ENCODE assay signal across 1 cellular context in the genomic region with DNA sequence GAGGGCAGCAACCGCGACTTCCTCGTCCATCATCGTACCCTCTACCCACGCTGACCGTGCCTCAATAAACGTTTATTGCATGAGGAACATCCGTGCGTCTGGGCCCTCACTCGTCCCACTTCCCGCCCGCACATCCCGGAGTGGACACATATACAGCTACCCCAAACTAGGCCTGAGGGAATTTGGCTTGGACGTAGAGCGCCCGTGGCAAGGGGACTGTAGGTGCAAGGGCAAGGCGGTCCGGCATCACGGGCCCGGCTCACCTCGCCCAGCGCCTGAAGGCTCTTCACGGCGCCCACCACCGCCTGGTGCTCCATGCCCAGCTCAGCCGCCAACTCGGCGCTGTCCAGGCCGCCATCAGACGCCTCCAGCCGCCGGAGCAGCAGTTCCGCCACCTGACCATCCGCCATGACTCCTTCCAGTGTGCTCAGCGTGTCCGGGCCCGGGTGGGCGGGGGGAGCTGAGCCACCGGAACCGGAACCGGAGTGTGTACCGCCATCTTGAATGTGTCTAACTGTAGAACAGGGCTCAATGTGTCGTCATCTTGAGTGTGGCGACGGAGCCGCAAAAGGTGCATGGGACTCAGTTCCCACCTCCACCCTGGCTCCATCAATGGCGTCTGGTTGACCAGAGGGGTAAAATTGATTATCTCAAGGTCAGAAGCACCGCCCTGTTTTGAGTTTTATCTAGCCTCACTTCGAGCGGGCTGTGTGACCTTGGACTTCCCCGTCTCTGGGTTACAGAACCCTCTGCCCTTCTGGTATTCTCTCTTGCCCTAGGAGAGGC.
TF ChIP-seq lines count a peak whose summit lies in the region.

A gene (minus strand): TSS at position 425 of the 786 bp plus-strand sequence. CDS start 15 bp downstream, at position 410.

TF ChIP-seq in K562, 482 proteins besides CTCF, POLR2A, EP300 and RAD21 (continued from another document and continues in another):
- TF ChIP-seq, protein P1, sequence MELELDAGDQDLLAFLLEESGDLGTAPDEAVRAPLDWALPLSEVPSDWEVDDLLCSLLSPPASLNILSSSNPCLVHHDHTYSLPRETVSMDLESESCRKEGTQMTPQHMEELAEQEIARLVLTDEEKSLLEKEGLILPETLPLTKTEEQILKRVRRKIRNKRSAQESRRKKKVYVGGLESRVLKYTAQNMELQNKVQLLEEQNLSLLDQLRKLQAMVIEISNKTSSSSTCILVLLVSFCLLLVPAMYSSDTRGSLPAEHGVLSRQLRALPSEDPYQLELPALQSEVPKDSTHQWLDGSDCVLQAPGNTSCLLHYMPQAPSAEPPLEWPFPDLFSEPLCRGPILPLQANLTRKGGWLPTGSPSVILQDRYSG (tag; conservative IDR thresholded peaks at IDR 0.05; ENCODE audit: low read depth) = peak; percentile 45; the same call in 1 of the 2 replicates
- TF ChIP-seq, protein P2, sequence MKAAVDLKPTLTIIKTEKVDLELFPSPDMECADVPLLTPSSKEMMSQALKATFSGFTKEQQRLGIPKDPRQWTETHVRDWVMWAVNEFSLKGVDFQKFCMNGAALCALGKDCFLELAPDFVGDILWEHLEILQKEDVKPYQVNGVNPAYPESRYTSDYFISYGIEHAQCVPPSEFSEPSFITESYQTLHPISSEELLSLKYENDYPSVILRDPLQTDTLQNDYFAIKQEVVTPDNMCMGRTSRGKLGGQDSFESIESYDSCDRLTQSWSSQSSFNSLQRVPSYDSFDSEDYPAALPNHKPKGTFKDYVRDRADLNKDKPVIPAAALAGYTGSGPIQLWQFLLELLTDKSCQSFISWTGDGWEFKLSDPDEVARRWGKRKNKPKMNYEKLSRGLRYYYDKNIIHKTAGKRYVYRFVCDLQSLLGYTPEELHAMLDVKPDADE (conservative IDR thresholded peaks at IDR 0.05; ENCODE audit: control insufficient read depth, low read depth, low read length) = peak; percentile 81; the same call in 1 of the 2 replicates
- no peak for TF ChIP-seq FOS (IDR thresholded peaks at IDR 0.05; ENCODE audit: extremely low read depth, insufficient read length)
- TF ChIP-seq, protein P3, sequence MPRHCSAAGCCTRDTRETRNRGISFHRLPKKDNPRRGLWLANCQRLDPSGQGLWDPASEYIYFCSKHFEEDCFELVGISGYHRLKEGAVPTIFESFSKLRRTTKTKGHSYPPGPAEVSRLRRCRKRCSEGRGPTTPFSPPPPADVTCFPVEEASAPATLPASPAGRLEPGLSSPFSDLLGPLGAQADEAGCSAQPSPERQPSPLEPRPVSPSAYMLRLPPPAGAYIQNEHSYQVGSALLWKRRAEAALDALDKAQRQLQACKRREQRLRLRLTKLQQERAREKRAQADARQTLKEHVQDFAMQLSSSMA (CRISPR knock-in tag; IDR thresholded peaks at IDR 0.05) = peak; percentile 100
- TF ChIP-seq TCF7L2 (IDR thresholded peaks at IDR 0.05; ENCODE audit: low read depth, low read length) = no peak
- no peak for TF ChIP-seq ARHGAP35 (IDR thresholded peaks at IDR 0.05; ENCODE audit: partially characterized antibody)
- no peak for TF ChIP-seq SMARCA4 (IDR thresholded peaks at IDR 0.05)
- TF ChIP-seq, protein P4, sequence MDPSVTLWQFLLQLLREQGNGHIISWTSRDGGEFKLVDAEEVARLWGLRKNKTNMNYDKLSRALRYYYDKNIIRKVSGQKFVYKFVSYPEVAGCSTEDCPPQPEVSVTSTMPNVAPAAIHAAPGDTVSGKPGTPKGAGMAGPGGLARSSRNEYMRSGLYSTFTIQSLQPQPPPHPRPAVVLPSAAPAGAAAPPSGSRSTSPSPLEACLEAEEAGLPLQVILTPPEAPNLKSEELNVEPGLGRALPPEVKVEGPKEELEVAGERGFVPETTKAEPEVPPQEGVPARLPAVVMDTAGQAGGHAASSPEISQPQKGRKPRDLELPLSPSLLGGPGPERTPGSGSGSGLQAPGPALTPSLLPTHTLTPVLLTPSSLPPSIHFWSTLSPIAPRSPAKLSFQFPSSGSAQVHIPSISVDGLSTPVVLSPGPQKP (CRISPR knock-in tag; IDR thresholded peaks at IDR 0.05) = no peak
- peak; percentile 63; the same call in 1 of the 2 replicates for TF ChIP-seq TGIF2 (CRISPR knock-in tag; IDR thresholded peaks at IDR 0.05)
- no peak for TF ChIP-seq HNRNPK (IDR thresholded peaks at IDR 0.05; ENCODE audit: low read depth, low read length, poor library complexity, severe bottlenecking)
- TF ChIP-seq, protein P5, sequence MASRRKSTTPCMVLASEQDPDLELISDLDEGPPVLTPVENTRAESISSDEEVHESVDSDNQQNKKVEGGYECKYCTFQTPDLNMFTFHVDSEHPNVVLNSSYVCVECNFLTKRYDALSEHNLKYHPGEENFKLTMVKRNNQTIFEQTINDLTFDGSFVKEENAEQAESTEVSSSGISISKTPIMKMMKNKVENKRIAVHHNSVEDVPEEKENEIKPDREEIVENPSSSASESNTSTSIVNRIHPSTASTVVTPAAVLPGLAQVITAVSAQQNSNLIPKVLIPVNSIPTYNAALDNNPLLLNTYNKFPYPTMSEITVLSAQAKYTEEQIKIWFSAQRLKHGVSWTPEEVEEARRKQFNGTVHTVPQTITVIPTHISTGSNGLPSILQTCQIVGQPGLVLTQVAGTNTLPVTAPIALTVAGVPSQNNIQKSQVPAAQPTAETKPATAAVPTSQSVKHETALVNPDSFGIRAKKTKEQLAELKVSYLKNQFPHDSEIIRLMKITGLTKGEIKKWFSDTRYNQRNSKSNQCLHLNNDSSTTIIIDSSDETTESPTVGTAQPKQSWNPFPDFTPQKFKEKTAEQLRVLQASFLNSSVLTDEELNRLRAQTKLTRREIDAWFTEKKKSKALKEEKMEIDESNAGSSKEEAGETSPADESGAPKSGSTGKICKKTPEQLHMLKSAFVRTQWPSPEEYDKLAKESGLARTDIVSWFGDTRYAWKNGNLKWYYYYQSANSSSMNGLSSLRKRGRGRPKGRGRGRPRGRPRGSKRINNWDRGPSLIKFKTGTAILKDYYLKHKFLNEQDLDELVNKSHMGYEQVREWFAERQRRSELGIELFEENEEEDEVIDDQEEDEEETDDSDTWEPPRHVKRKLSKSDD (conservative IDR thresholded peaks at IDR 0.05; ENCODE audit: low read length) = no peak
- TF ChIP-seq TEAD4 (IDR thresholded peaks at IDR 0.05; ENCODE audit: low read length) = no peak
- no peak for TF ChIP-seq TEAD4 (CRISPR knock-in tag; IDR thresholded peaks at IDR 0.05; ENCODE audit: borderline replicate concordance)
- TF ChIP-seq ARID1B (IDR thresholded peaks at IDR 0.05) = no peak; the same call in 1 of the 2 replicates
- no peak for TF ChIP-seq ARNT (IDR thresholded peaks at IDR 0.05)
- TF ChIP-seq SMC3 (conservative IDR thresholded peaks at IDR 0.05; ENCODE audit: insufficient read depth, low read depth, low read length) = no peak
- no peak for TF ChIP-seq NR2F6 (CRISPR knock-in tag; IDR thresholded peaks at IDR 0.05)
- TF ChIP-seq HDAC2 (IDR thresholded peaks at IDR 0.05) = no peak
- TF ChIP-seq, protein P6, sequence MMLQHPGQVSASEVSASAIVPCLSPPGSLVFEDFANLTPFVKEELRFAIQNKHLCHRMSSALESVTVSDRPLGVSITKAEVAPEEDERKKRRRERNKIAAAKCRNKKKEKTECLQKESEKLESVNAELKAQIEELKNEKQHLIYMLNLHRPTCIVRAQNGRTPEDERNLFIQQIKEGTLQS (IDR thresholded peaks at IDR 0.05) = no peak; the same call in 1 of the 2 replicates
- TF ChIP-seq, protein P6 (CRISPR knock-in tag; conservative IDR thresholded peaks at IDR 0.05) = no peak
- TF ChIP-seq SRSF1 (IDR thresholded peaks at IDR 0.05; ENCODE audit: low read depth, low read length) = no peak
- no peak for TF ChIP-seq LARP7 (IDR thresholded peaks at IDR 0.05)
- no peak for TF ChIP-seq ZNF140 (CRISPR knock-in tag; IDR thresholded peaks at IDR 0.05)
- TF ChIP-seq, protein P7, sequence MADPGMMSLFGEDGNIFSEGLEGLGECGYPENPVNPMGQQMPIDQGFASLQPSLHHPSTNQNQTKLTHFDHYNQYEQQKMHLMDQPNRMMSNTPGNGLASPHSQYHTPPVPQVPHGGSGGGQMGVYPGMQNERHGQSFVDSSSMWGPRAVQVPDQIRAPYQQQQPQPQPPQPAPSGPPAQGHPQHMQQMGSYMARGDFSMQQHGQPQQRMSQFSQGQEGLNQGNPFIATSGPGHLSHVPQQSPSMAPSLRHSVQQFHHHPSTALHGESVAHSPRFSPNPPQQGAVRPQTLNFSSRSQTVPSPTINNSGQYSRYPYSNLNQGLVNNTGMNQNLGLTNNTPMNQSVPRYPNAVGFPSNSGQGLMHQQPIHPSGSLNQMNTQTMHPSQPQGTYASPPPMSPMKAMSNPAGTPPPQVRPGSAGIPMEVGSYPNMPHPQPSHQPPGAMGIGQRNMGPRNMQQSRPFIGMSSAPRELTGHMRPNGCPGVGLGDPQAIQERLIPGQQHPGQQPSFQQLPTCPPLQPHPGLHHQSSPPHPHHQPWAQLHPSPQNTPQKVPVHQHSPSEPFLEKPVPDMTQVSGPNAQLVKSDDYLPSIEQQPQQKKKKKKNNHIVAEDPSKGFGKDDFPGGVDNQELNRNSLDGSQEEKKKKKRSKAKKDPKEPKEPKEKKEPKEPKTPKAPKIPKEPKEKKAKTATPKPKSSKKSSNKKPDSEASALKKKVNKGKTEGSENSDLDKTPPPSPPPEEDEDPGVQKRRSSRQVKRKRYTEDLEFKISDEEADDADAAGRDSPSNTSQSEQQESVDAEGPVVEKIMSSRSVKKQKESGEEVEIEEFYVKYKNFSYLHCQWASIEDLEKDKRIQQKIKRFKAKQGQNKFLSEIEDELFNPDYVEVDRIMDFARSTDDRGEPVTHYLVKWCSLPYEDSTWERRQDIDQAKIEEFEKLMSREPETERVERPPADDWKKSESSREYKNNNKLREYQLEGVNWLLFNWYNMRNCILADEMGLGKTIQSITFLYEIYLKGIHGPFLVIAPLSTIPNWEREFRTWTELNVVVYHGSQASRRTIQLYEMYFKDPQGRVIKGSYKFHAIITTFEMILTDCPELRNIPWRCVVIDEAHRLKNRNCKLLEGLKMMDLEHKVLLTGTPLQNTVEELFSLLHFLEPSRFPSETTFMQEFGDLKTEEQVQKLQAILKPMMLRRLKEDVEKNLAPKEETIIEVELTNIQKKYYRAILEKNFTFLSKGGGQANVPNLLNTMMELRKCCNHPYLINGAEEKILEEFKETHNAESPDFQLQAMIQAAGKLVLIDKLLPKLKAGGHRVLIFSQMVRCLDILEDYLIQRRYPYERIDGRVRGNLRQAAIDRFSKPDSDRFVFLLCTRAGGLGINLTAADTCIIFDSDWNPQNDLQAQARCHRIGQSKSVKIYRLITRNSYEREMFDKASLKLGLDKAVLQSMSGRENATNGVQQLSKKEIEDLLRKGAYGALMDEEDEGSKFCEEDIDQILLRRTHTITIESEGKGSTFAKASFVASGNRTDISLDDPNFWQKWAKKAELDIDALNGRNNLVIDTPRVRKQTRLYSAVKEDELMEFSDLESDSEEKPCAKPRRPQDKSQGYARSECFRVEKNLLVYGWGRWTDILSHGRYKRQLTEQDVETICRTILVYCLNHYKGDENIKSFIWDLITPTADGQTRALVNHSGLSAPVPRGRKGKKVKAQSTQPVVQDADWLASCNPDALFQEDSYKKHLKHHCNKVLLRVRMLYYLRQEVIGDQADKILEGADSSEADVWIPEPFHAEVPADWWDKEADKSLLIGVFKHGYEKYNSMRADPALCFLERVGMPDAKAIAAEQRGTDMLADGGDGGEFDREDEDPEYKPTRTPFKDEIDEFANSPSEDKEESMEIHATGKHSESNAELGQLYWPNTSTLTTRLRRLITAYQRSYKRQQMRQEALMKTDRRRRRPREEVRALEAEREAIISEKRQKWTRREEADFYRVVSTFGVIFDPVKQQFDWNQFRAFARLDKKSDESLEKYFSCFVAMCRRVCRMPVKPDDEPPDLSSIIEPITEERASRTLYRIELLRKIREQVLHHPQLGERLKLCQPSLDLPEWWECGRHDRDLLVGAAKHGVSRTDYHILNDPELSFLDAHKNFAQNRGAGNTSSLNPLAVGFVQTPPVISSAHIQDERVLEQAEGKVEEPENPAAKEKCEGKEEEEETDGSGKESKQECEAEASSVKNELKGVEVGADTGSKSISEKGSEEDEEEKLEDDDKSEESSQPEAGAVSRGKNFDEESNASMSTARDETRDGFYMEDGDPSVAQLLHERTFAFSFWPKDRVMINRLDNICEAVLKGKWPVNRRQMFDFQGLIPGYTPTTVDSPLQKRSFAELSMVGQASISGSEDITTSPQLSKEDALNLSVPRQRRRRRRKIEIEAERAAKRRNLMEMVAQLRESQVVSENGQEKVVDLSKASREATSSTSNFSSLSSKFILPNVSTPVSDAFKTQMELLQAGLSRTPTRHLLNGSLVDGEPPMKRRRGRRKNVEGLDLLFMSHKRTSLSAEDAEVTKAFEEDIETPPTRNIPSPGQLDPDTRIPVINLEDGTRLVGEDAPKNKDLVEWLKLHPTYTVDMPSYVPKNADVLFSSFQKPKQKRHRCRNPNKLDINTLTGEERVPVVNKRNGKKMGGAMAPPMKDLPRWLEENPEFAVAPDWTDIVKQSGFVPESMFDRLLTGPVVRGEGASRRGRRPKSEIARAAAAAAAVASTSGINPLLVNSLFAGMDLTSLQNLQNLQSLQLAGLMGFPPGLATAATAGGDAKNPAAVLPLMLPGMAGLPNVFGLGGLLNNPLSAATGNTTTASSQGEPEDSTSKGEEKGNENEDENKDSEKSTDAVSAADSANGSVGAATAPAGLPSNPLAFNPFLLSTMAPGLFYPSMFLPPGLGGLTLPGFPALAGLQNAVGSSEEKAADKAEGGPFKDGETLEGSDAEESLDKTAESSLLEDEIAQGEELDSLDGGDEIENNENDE (IDR thresholded peaks at IDR 0.05; ENCODE audit: low read depth, low read length) = no peak
- TF ChIP-seq CTBP1 (IDR thresholded peaks at IDR 0.05; ENCODE audit: borderline replicate concordance) = peak; percentile 14; the same call in 1 of the 2 replicates
- TF ChIP-seq OTX1 (CRISPR knock-in tag; IDR thresholded peaks at IDR 0.05) = no peak
- TF ChIP-seq, protein P8, sequence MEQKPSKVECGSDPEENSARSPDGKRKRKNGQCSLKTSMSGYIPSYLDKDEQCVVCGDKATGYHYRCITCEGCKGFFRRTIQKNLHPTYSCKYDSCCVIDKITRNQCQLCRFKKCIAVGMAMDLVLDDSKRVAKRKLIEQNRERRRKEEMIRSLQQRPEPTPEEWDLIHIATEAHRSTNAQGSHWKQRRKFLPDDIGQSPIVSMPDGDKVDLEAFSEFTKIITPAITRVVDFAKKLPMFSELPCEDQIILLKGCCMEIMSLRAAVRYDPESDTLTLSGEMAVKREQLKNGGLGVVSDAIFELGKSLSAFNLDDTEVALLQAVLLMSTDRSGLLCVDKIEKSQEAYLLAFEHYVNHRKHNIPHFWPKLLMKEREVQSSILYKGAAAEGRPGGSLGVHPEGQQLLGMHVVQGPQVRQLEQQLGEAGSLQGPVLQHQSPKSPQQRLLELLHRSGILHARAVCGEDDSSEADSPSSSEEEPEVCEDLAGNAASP (IDR thresholded peaks at IDR 0.05) = no peak
- peak; percentile 96 for TF ChIP-seq SUPT5H (IDR thresholded peaks at IDR 0.05)
- TF ChIP-seq FOXP1 (CRISPR knock-in tag; IDR thresholded peaks at IDR 0.05) = no peak
- no peak for TF ChIP-seq ERF (CRISPR knock-in tag; IDR thresholded peaks at IDR 0.05)
- no peak for TF ChIP-seq ARID2 (IDR thresholded peaks at IDR 0.05)
- no peak for TF ChIP-seq PYGO2 (tag; IDR thresholded peaks at IDR 0.05)
- TF ChIP-seq NELFE (IDR thresholded peaks at IDR 0.05; ENCODE audit: insufficient read depth, insufficient read length) = no peak
